In the genomic region with DNA sequence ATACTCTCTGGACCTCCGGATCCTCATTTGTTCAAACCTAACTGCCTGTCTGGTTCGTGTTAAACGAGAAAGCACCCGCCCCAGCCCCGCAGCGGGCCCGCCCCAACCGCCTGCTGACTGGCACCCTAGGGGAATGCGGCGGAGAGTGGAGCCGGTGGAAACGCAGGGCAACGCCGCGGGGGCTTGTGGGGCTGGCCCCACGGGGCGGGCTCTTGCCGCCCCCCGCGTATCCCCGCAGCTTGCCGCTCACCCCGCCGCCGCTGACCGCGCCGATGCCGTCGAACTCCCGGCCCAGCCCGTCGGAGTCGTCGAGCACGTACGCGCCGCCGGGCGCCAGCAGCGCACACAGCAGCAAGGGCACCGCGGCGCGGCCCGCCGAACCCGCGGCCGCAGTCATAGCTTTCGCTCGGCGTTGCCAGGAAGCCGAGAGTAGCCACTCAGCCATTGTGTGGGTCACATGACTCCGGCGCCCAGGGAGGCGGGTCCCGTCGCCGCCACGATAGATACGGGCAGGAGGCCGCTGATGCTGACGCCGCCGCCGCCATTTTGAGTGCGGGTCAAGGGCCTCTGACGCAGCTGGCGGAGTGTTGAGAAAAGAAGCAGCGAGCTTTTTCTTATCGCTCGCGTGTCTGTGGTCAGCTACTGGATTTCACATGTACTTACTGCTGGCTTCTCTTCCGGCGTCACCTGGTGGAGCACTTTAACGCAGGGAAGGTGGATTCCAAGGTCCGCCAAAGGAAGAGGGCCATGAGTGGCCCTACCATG, we compare ENCODE assay signal across 8 cellular contexts. TPM values are rescaled to one million over a fixed set of nuclear protein-coding genes. Genes with fewer than 3 reads are reported as not detected.
DNase-seq lines count a peak whose midpoint lies in the region; ATAC-seq and TF ChIP-seq lines count a peak whose summit lies in the region.

Gene GALC (minus strand): TSS at position 463 of the 765 bp plus-strand sequence. CDS start 18 bp downstream, at position 445.

- H3K27me3 ChIP-seq in SJCRH30 (no peaks in the 10 kb centered on the region), neural progenitor cell (no peaks in the 10 kb centered on the region), stomach smooth muscle (ENCODE audit: control insufficient read depth in 1 of 2, insufficient read depth in 2 of 2, low read length in 2 of 2) (no peaks in the 10 kb centered on the region)

- ATAC-seq in GM21526 (IDR thresholded peaks at IDR 0.05; ENCODE audit: low FRiP score, unreplicated experiment): peak; percentile 89

- DNase-seq in DMS 273 treated with DMSO at 0.1 percent for 48 hours (lab: John Stamatoyannopoulos, UW) (peak; percentile 33), SJCRH30 (peak; percentile 9 to 21), foreskin fibroblast (peak; percentile 87 to 96), neural progenitor cell (ENCODE audit: low spot score) (peak; percentile 96)
- DNase-seq in activated naive CD4-positive, alpha-beta T cell treated with Interleukin-2 at 50 U/mL for 16 hours: peak; percentile 97

- H3K4me3 Mint-ChIP-seq in neural progenitor cell: peak within 1 kb of the TSS; percentile 86

- peaks cover 13% of the 10 kb centered on the region for H3F3A ChIP-seq in neural progenitor cell (ENCODE audit: low read depth)

- no peaks in the 10 kb centered on the region for H3K27me3 Mint-ChIP-seq in neural progenitor cell (ENCODE audit: insufficient read depth, low read depth)

- H3K36me3 Mint-ChIP-seq in neural progenitor cell: no peaks in the 10 kb centered on the region

- peaks cover 2% of the 10 kb centered on the region for H3K9me3 Mint-ChIP-seq in neural progenitor cell

- peaks cover 21% of the 10 kb centered on the region for H3K4me1 Mint-ChIP-seq in neural progenitor cell

- H3K36me3 ChIP-seq in KOPT-K1 (ENCODE audit: insufficient read depth, low read length) (no peaks in the 10 kb centered on the region), SJCRH30 (no peaks in the 10 kb centered on the region), neural progenitor cell (no peaks in the 10 kb centered on the region), stomach smooth muscle (ENCODE audit: control insufficient read depth in 2 of 2, insufficient read depth in 2 of 2, low read length in 2 of 2) (no peaks in the 10 kb centered on the region)

- no peaks in the 10 kb centered on the region for H4K20me1 ChIP-seq in neural progenitor cell (ENCODE audit: low read depth)

- H3K27ac ChIP-seq in KOPT-K1 (ENCODE audit: low read depth, low read length, poor library complexity, severe bottlenecking) (peak within 1 kb of the TSS; percentile 61), SJCRH30 (peak within 1 kb of the TSS; percentile 97), neural progenitor cell (peak within 1 kb of the TSS; percentile 62), stomach smooth muscle (ENCODE audit: low read length) (peak within 1 kb of the TSS; percentile 99)

- peak within 1 kb of the TSS; percentile 89 for H3K27ac Mint-ChIP-seq in neural progenitor cell

- H3K4me3 ChIP-seq in SJCRH30: peak within 1 kb of the TSS; percentile 18
- peak within 1 kb of the TSS; percentile 62 to 69 for H3K4me3 ChIP-seq in foreskin fibroblast (ENCODE audit: low read depth in 1 of 2, low read length in 2 of 2)
- H3K4me3 ChIP-seq in neural progenitor cell: peak within 1 kb of the TSS; percentile 74
- peak within 1 kb of the TSS; percentile 84 to 92 for H3K4me3 ChIP-seq in stomach smooth muscle (ENCODE audit: low read length in 2 of 2)

- H3K4me2 ChIP-seq in neural progenitor cell: peak within 1 kb of the TSS; percentile 84

- no peak for TF ChIP-seq CTCF in foreskin fibroblast (IDR thresholded peaks at IDR 0.05; ENCODE audit: low read depth, low read length)
- no peak for TF ChIP-seq CTCF in neural progenitor cell (IDR thresholded peaks at IDR 0.05)

- peak within 1 kb of the TSS; percentile 6 for H3K9ac ChIP-seq in neural progenitor cell
- H3K9ac ChIP-seq in stomach smooth muscle (ENCODE audit: low read length in 2 of 2): peak within 1 kb of the TSS; percentile 97 to 98

- H3K4me1 ChIP-seq in SJCRH30 (peaks cover 37% of the 10 kb centered on the region), neural progenitor cell (peaks cover 4% of the 10 kb centered on the region), stomach smooth muscle (ENCODE audit: control insufficient read depth, insufficient read depth, low read length) (peaks cover 4% of the 10 kb centered on the region)

- no peaks in the 10 kb centered on the region for H3K79me2 ChIP-seq in neural progenitor cell (ENCODE audit: low read depth)

- peak within 1 kb of the TSS; percentile 98 for H2AFZ ChIP-seq in neural progenitor cell (replicated peaks)

- H3K9me3 ChIP-seq in KOPT-K1 (ENCODE audit: insufficient read depth, low read length, poor library complexity, severe bottlenecking): peaks cover 15% of the 10 kb centered on the region
- no peaks in the 10 kb centered on the region for H3K9me3 ChIP-seq in SJCRH30 (replicated peaks)
- H3K9me3 ChIP-seq in neural progenitor cell (ENCODE audit: low read depth): no peaks in the 10 kb centered on the region
- no peaks in the 10 kb centered on the region for H3K9me3 ChIP-seq in stomach smooth muscle (ENCODE audit: control insufficient read depth in 2 of 2, low read length in 2 of 2)

RNA-seq across cellular contexts. Expression of gene GALC, which starts in this region (rescaled TPM):
- total RNA-seq in SJCRH30 (2014; rRNA removed; shearing (Covaris generic)): 1.5 and 1.8 TPM in 2 replicates
- 22.8 and 30.8 TPM in 2 replicates for total RNA-seq in neural progenitor cell (ENCODE audit: low replicate concordance)

Comparison
In these comparisons a context has a peak if more than half of its experiments do, and no peak if none do; other contexts are left out.
1. Peak in every context shown above with its lines: DNase-seq, ATAC-seq, H3K4me3 ChIP-seq and H3K27ac ChIP-seq.
2. DNase-seq: peak in every context shown above with its lines; median percentile 97 in activated naive CD4-positive, alpha-beta T cell treated with Interleukin-2 at 50 U/mL for 16 hours; 96 in neural progenitor cell; 92 in foreskin fibroblast; 33 in DMS 273 treated with DMSO at 0.1 percent for 48 hours; 15 in SJCRH30.
3. H3K4me3 ChIP-seq: peak in every context shown above with its lines; median percentile 88 in stomach smooth muscle; 74 in neural progenitor cell; 66 in foreskin fibroblast; 18 in SJCRH30.